23 cellular contexts compared by ENCODE assay signal in genomic region chr3:176951144-176951543, GRCh38.
DNase-seq lines count a peak whose midpoint lies in the region; ATAC-seq and TF ChIP-seq lines count a peak whose summit lies in the region.
"Had no signal": no experiment of that assay in that cellular context is flagged by ENCODE, and none has a peak within 500 bp of the region (broad histone marks: within the 10 kb centered on the region; RNA-seq: fewer than 3 reads in every experiment).

No MANE protein-coding gene starts in this region.

- H3K4me1 ChIP-seq in mammary epithelial cell (ENCODE audit: insufficient read depth, low read length) (peaks cover 27% of the 10 kb centered on the region), right cardiac atrium (ENCODE audit: control insufficient read depth, insufficient read depth, low read length) (no peaks in the 10 kb centered on the region), thoracic aorta (ENCODE audit: control insufficient read depth in 1 of 2, low read depth in 2 of 2) (peaks cover 14 to 24% of the 10 kb centered on the region in 2 donors)
- H3K4me1 ChIP-seq: pancreas had no signal

- peaks cover 2% of the 10 kb centered on the region for H3K27me3 Mint-ChIP-seq in T-helper 2 cell treated with Interferon-gamma antibody and Interleukin-4, amounts not matched to agents 5 μg/mL and 100 μg/mL, for 36 hours (ENCODE audit: low read depth)
- H3K27me3 Mint-ChIP-seq: activated naive CD8-positive, alpha-beta T cell treated with anti-CD3 and anti-CD28 coated beads, Interleukin-2, amount 50 U/mL, for 24 hours had no signal

- H3K27me3 ChIP-seq in mammary epithelial cell (ENCODE audit: insufficient read depth, low read length) (no peaks in the 10 kb centered on the region), right cardiac atrium (ENCODE audit: control insufficient read depth, insufficient read depth) (no peaks in the 10 kb centered on the region), thoracic aorta (replicated peaks; ENCODE audit: insufficient read depth) (no peaks in the 10 kb centered on the region)
- H3K27me3 ChIP-seq: pancreas, sigmoid colon, transverse colon had no signal

- H3K9ac ChIP-seq in mammary epithelial cell (ENCODE audit: insufficient read depth, low read length): no peak overlapping the region

- in situ Hi-C loops in mammary epithelial cell (cut with MboI; ENCODE audit: low sequenced_read_pairs in 2 of 2): no loop called here

- TF ChIP-seq CTCF in mammary epithelial cell (conservative IDR thresholded peaks at IDR 0.05 in 1 of 2, IDR thresholded peaks at IDR 0.05 in 1 of 2; ENCODE audit: extremely low read depth in 1 of 2, insufficient read depth in 1 of 2, low read depth in 1 of 2, low read length in 2 of 2): no peak
- no peak for TF ChIP-seq CTCF in thoracic aorta (IDR thresholded peaks at IDR 0.05)

- CTCF ChIA-PET in mammary epithelial cell (lab: Charles Lee; ENCODE audit: low non-redundant PET): no interaction called here

- H3K4me3 ChIP-seq in mammary epithelial cell (replicated peaks in 1 of 3; ENCODE audit: insufficient read depth in 1 of 3, low read depth in 2 of 3, low read length in 3 of 3): no peak overlapping the region
- no peak overlapping the region for H3K4me3 ChIP-seq in right cardiac atrium (ENCODE audit: low read length)
- no peak overlapping the region for H3K4me3 ChIP-seq in thoracic aorta
- H3K4me3 ChIP-seq: lung, pancreas, sigmoid colon, transverse colon had no signal

- no peak overlapping the region for H2AFZ ChIP-seq in mammary epithelial cell (ENCODE audit: low read depth, low read length)

- ATAC-seq in right cardiac atrium (peak; percentile 75 to 82), thoracic aorta (ENCODE audit: insufficient number of reproducible peaks, low FRiP score, low read depth) (peak; percentile 55), HG03159 (IDR thresholded peaks at IDR 0.05; ENCODE audit: unreplicated experiment) (no peak)
- ATAC-seq: pancreas; stimulated activated memory B cell treated with anti-CD40 and anti-IgM and Interleukin-4, amounts not matched to agents 10 μg/mL and 1 μg/mL and 100 μg/mL, for 72 hours; T-helper 17 cell had no signal

- intact Hi-C loops in mammary epithelial cell (cut with micrococcal nuclease) (loop anchor here (10.0 kb wide), 1 partner anchor 244 kb away; the partner anchor contains the start of gene TBL1XR1), right cardiac atrium (cut with DNase I) (no loop called here)

- dilution Hi-C loops in mammary epithelial cell (cut with HindIII; ENCODE audit: low sequenced_read_pairs): no loop called here

- no peaks in the 10 kb centered on the region for H3K4me1 Mint-ChIP-seq in T-helper 2 cell treated with Interferon-gamma antibody and Interleukin-4, amounts not matched to agents 5 μg/mL and 100 μg/mL, for 36 hours (ENCODE audit: low read depth)
- H3K4me1 Mint-ChIP-seq: activated naive CD8-positive, alpha-beta T cell treated with anti-CD3 and anti-CD28 coated beads, Interleukin-2, amount 50 U/mL, for 24 hours; naive B cell; stimulated activated memory B cell treated with anti-CD40 and anti-IgM and Interleukin-4, amounts not matched to agents 10 μg/mL and 1 μg/mL and 100 μg/mL, for 72 hours had no signal

- H3K9me3 Mint-ChIP-seq in T-helper 2 cell treated with Interferon-gamma antibody and Interleukin-4, amounts not matched to agents 5 μg/mL and 100 μg/mL, for 36 hours: no peaks in the 10 kb centered on the region
- H3K9me3 Mint-ChIP-seq: activated naive CD8-positive, alpha-beta T cell treated with anti-CD3 and anti-CD28 coated beads, Interleukin-2, amount 50 U/mL, for 24 hours; H9; naive B cell; stimulated activated memory B cell treated with anti-CD40 and anti-IgM and Interleukin-4, amounts not matched to agents 10 μg/mL and 1 μg/mL and 100 μg/mL, for 72 hours had no signal

- 51% methylated on average over 3 of the region's 3 CpGs for WGBS in mammary epithelial cell (ENCODE audit: low coverage, missing lambda C conversion rate)
- 68% methylated on average over 3 of the region's 3 CpGs for WGBS in right cardiac atrium

- H3K36me3 ChIP-seq in mammary epithelial cell (ENCODE audit: insufficient read depth, low read length) (no peaks in the 10 kb centered on the region), thoracic aorta (no peaks in the 10 kb centered on the region)
- H3K36me3 ChIP-seq: pancreas, sigmoid colon, transverse colon, WERI-Rb-1 had no signal

- no peaks in the 10 kb centered on the region for H3K36me3 Mint-ChIP-seq in T-helper 2 cell treated with Interferon-gamma antibody and Interleukin-4, amounts not matched to agents 5 μg/mL and 100 μg/mL, for 36 hours (ENCODE audit: low read depth)
- H3K36me3 Mint-ChIP-seq: naive B cell; stimulated activated memory B cell treated with anti-CD40 and anti-IgM and Interleukin-4, amounts not matched to agents 10 μg/mL and 1 μg/mL and 100 μg/mL, for 72 hours had no signal

- no peak overlapping the region for H3K27ac Mint-ChIP-seq in T-helper 2 cell treated with Interferon-gamma antibody and Interleukin-4, amounts not matched to agents 5 μg/mL and 100 μg/mL, for 36 hours
- H3K27ac Mint-ChIP-seq: activated naive CD8-positive, alpha-beta T cell treated with anti-CD3 and anti-CD28 coated beads, Interleukin-2, amount 50 U/mL, for 24 hours; naive B cell; stimulated activated memory B cell treated with anti-CD40 and anti-IgM and Interleukin-4, amounts not matched to agents 10 μg/mL and 1 μg/mL and 100 μg/mL, for 72 hours; T-helper 17 cell had no signal

- H3K79me2 ChIP-seq in mammary epithelial cell (ENCODE audit: insufficient read depth, low read length): no peaks in the 10 kb centered on the region

- H3K9me3 ChIP-seq in mammary epithelial cell (replicated peaks; ENCODE audit: insufficient read depth, low read length) (no peaks in the 10 kb centered on the region), right cardiac atrium (ENCODE audit: control insufficient read depth, low read length) (no peaks in the 10 kb centered on the region), thoracic aorta (no peaks in the 10 kb centered on the region)
- H3K9me3 ChIP-seq: pancreas, sigmoid colon, transverse colon had no signal

- DNase-seq in M059J (ENCODE audit: low read depth) (peak; percentile 61), mammary epithelial cell (no peak), right cardiac atrium (peak; percentile 33 to 68 (median 60)), thoracic aorta (ENCODE audit: low spot score) (peak; percentile 28)
- no peak for DNase-seq in activated CD4-positive, alpha-beta T cell treated with anti-CD3 and anti-CD28 coated beads for 4 hours
- no peak for DNase-seq in T-helper 2 cell treated with Interferon-gamma antibody and Interleukin-4, amounts not matched to agents 5 μg/mL and 100 μg/mL, for 36 hours (ENCODE audit: low spot score)
- DNase-seq: activated CD8-positive, alpha-beta memory T cell treated with anti-CD3 and anti-CD28 coated beads, Interleukin-2, amount 50 U/mL, for 4 hours; activated naive CD8-positive, alpha-beta T cell treated with anti-CD3 and anti-CD28 coated beads, Interleukin-2, amount 50 U/mL, for 24 hours; H9; hippocampal formation; naive B cell; NCI-H1694; NCI-H82; OCI-M1; pancreas; sigmoid colon; stimulated activated CD4-positive, alpha-beta T cell treated with anti-CD3 and anti-CD28 coated beads, Interleukin-1b, Interleukin-23, amount 100 ng/mL, for 48 hours; T-helper 17 cell; transverse colon; WERI-Rb-1 had no signal

- H4K20me1 ChIP-seq in mammary epithelial cell (ENCODE audit: insufficient read depth, low read length): no peaks in the 10 kb centered on the region

- no TSS peak for BruUV-seq in mammary epithelial cell (replicated peaks; lab: Mats Ljungman, UMichigan)

- no peak overlapping the region for H3K4me3 Mint-ChIP-seq in T-helper 2 cell treated with Interferon-gamma antibody and Interleukin-4, amounts not matched to agents 5 μg/mL and 100 μg/mL, for 36 hours
- H3K4me3 Mint-ChIP-seq: activated naive CD8-positive, alpha-beta T cell treated with anti-CD3 and anti-CD28 coated beads, Interleukin-2, amount 50 U/mL, for 24 hours; H9; naive B cell; stimulated activated memory B cell treated with anti-CD40 and anti-IgM and Interleukin-4, amounts not matched to agents 10 μg/mL and 1 μg/mL and 100 μg/mL, for 72 hours; T-helper 17 cell had no signal

- peak overlapping the region; percentile 56 for H3K4me2 ChIP-seq in mammary epithelial cell (ENCODE audit: insufficient read depth, low read depth, low read length)

- peak overlapping the region; percentile 26 for H3K27ac ChIP-seq in mammary epithelial cell (ENCODE audit: insufficient read depth, low read depth, low read length)
- H3K27ac ChIP-seq in right cardiac atrium (ENCODE audit: low read length): no peak overlapping the region
- H3K27ac ChIP-seq in thoracic aorta: peak overlapping the region; percentile 65 to 71
- H3K27ac ChIP-seq: pancreas, sigmoid colon, transverse colon, WERI-Rb-1 had no signal

Comparison
In these comparisons a context has a peak if more than half of its experiments do, and no peak if none do; other contexts are left out.
1. DNase-seq: peak in M059J (single experiment), right cardiac atrium (3 of 3) and thoracic aorta (single experiment); none in mammary epithelial cell (single experiment), activated CD4-positive, alpha-beta T cell treated with anti-CD3 and anti-CD28 coated beads for 4 hours (0 of 2) and T-helper 2 cell treated with Interferon-gamma antibody and Interleukin-4, amounts not matched to agents 5 μg/mL and 100 μg/mL, for 36 hours (single experiment).